In the genomic region with DNA sequence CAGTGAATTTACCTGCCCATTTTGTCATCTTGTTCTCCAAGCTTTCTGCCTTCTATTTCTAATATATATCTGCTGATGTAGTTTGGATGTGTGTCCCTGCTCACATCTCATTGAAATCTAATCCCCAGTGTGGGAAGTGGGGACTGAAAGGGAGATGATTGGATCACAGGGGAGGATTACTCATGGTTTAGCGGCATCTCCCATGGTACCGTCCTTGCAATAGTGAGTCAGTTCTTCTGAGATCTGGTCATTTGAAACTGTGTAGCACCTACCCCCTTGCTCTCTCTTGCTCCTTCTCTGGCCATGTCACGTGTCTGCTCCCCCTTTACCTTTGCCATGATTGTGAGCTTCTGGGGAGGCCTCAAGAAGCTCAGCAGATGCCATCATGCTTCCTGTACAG, we compare ENCODE assay signal across 19 cellular contexts. TPM values are rescaled to one million over a fixed set of nuclear protein-coding genes. Genes with fewer than 3 reads are reported as not detected.
"Had no signal": no experiment of that assay in that cellular context is flagged by ENCODE, and none has a peak within 500 bp of the region (broad histone marks: within the 10 kb centered on the region; RNA-seq: fewer than 3 reads in every experiment).

No MANE protein-coding gene starts in this region.

- H3K27me3 Mint-ChIP-seq: activated CD4-positive, alpha-beta T cell treated with anti-CD3 and anti-CD28 coated beads for 36 hours; central memory CD8-positive, alpha-beta T cell had no signal

- H3K4me3 Mint-ChIP-seq: activated CD4-positive, alpha-beta T cell treated with anti-CD3 and anti-CD28 coated beads for 36 hours; activated T-helper 1 cell treated with anti-CD3 and anti-CD28 coated beads, Interleukin-12 subunit alpha, Interleukin-12 subunit beta, Interleukin-2, Interleukin-4 antibody, amounts not matched to agents 30 ng/mL and 10 ng/mL and 1 ng/mL, durations not matched to agents 14 hours and 24 hours and 36 hours; central memory CD8-positive, alpha-beta T cell; nephron; T-helper 2 cell treated with Interferon-gamma antibody and Interleukin-4, amounts not matched to agents 5 μg/mL and 100 μg/mL, for 36 hours had no signal

- H3K4me1 Mint-ChIP-seq: activated CD4-positive, alpha-beta T cell treated with anti-CD3 and anti-CD28 coated beads for 36 hours; central memory CD8-positive, alpha-beta T cell; nephron had no signal

- DNase-seq: activated CD4-positive, alpha-beta T cell treated with anti-CD3 and anti-CD28 coated beads for 36 hours; activated naive CD4-positive, alpha-beta T cell treated with Interleukin-2 at 50 U/mL for 16 hours; effector memory CD4-positive, alpha-beta T cell; hippocampal formation; kidney glomerular epithelial cell; mesendoderm; stimulated activated CD4-positive, alpha-beta T cell treated with anti-CD3 and anti-CD28 coated beads, Interleukin-4, amount 100 ng/mL, for 1 hour; stimulated activated CD8-positive, alpha-beta memory T cell treated with anti-CD3 and anti-CD28 coated beads, Interleukin-4, amount 100 ng/mL, for 48 hours had no signal

- FAIRE-seq: urothelium cell line had no signal

- H3K9me3 Mint-ChIP-seq: activated T-helper 1 cell treated with anti-CD3 and anti-CD28 coated beads, Interleukin-12 subunit alpha, Interleukin-12 subunit beta, Interleukin-2, Interleukin-4 antibody, amounts not matched to agents 30 ng/mL and 10 ng/mL and 1 ng/mL, durations not matched to agents 14 hours and 24 hours and 36 hours; nephron; T-helper 2 cell treated with Interferon-gamma antibody and Interleukin-4, amounts not matched to agents 5 μg/mL and 100 μg/mL, for 36 hours had no signal

- H3K27ac Mint-ChIP-seq: activated CD4-positive, alpha-beta T cell treated with anti-CD3 and anti-CD28 coated beads for 36 hours; activated T-helper 1 cell treated with anti-CD3 and anti-CD28 coated beads, Interleukin-12 subunit alpha, Interleukin-12 subunit beta, Interleukin-2, Interleukin-4 antibody, amounts not matched to agents 30 ng/mL and 10 ng/mL and 1 ng/mL, durations not matched to agents 14 hours and 24 hours and 36 hours; nephron; T-helper 2 cell treated with Interferon-gamma antibody and Interleukin-4, amounts not matched to agents 5 μg/mL and 100 μg/mL, for 36 hours had no signal

- ATAC-seq: activated CD4-positive, alpha-beta T cell treated with anti-CD3 and anti-CD28 coated beads for 36 hours had no signal

- H3K27ac ChIP-seq: VCaP had no signal

RNA-seq across cellular contexts. Expression of gene ALX1, which starts 26.2 kb away (rescaled TPM):
- total RNA-seq: activated CD4-positive, alpha-beta T cell treated with anti-CD3 and anti-CD28 coated beads for 36 hours; activated T-helper 1 cell treated with anti-CD3 and anti-CD28 coated beads, Interleukin-12 subunit alpha, Interleukin-12 subunit beta, Interleukin-2, Interleukin-4 antibody, amounts not matched to agents 30 ng/mL and 10 ng/mL and 1 ng/mL, durations not matched to agents 14 hours and 24 hours and 36 hours; epithelial cell of proximal tubule; liver; omental fat pad; pulmonary artery endothelial cell had no signal
- polyA plus RNA-seq: adipose tissue, liver had no signal
